1 cellular context compared by ENCODE assay signal in the genomic region with DNA sequence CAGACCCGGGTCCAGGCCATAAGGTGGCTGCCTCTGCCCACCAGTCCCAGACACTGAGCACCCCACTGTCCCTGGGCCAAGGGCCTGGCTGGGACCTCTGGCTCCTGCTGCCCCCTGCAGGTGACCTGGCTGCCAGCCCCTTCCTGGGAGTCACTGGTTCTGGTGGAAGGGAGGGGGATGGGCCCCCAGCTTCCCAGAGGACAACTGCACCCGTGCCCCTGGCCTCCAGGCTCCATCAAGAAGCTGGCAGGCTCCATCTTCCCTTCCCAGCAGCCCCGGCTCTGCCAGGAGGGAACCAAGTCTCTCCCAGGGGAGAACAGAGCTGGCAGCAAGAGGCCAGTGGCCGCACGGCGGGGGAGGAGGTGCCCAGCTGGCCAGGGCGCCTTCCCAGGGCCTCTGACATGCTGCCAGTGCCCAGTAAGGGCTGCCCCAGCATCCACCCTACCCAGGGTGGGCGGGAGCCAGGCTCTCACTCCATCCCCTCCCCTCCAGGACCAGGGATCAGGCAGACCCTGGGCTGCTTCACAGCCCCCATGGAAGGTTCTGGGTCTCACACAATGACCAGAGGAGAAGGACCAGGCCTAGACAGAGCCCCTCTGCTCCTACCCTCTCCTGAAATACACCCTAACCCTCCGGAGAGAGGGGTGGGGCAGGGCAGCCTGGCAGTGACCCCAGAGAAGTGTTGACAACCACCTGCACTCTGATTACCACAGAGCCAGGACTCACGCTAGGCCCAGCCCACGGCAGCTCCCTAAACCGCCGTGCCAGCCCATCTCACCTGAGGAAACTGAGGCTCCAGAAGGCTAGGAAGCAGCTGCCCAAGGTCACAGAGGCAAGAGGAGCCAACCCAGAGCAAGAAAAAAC.
TF ChIP-seq lines count a peak whose summit lies in the region.

No MANE protein-coding gene starts in this region.

TF ChIP-seq in SK-N-SH treated with all-trans-retinoic acid at 6 μM for 48 hours, 23 proteins besides CTCF, POLR2A, EP300 and RAD21 (continued from another document):
- TF ChIP-seq TSHZ2 (CRISPR knock-in tag; IDR thresholded peaks at IDR 0.05) (no peak), ZFP30 (CRISPR knock-in tag; IDR thresholded peaks at IDR 0.05) (no peak), ZNF565 (CRISPR knock-in tag; conservative IDR thresholded peaks at IDR 0.05; ENCODE audit: low read depth) (no peak), BACH2 (CRISPR knock-in tag; IDR thresholded peaks at IDR 0.05; ENCODE audit: borderline replicate concordance) (no peak), POU6F1 (CRISPR knock-in tag; IDR thresholded peaks at IDR 0.05; ENCODE audit: borderline replicate concordance, low read depth) (no peak), SNAI2 (CRISPR knock-in tag; IDR thresholded peaks at IDR 0.05) (no peak), OSR1 (CRISPR knock-in tag; IDR thresholded peaks at IDR 0.05) (no peak), TOX (CRISPR knock-in tag; IDR thresholded peaks at IDR 0.05; ENCODE audit: borderline replicate concordance) (no peak)
